ENCODE assay signal across 8 cellular contexts in the genomic region with DNA sequence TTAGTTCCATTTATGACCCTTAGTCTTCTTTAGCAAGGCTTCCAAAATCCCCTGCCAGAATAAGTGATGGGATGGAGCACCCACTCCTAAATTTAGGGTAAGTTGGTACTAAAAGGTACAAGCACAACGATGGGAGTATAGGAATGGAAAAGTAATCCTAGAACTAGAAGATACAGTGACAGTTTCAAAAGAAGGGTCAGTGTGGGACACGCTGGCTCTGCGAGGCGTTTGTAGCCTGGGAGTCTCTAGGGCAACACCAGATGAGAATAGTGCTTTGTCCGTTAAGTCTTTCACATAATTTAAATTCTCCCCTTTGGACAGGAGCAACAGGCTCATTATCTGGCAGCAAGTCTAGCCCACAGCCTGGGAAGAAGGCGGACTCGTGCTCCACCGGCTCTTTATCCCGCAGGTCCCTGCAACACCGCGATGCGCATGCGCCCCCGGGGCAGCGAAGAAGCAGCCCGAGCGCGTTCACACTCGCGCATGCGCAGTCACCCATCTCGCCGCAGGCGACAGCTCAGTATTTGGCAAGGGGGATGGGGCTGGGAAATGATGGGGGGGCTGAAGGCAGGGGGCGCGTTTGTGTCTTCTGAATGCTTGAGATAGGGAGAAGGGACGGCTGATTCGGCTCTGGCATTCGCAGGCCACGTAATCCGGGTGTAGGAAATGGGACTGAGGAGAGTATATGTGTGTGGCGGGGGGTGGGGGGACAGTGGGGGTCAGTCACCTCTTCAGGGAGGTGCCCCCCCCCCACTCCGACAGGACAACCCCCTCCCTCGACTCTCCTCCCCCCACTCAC. TPM values are rescaled to one million over a fixed set of nuclear protein-coding genes. Genes with fewer than 3 reads are reported as not detected.
A peak's percentile ranks its signal among the peaks of the same experiment; 100 is the strongest.
DNase-seq lines count a peak whose midpoint lies in the region; ATAC-seq and TF ChIP-seq lines count a peak whose summit lies in the region.

No MANE protein-coding gene starts in this region.

- peaks cover 13 to 60% of the 10 kb centered on the region in 2 donors for H3K4me1 ChIP-seq in left lung

- peaks cover 65% of the 10 kb centered on the region for H3K4me1 Mint-ChIP-seq in dendritic cell treated with granulocyte-macrophage colony-stimulating factor and Interleukin-4, amounts not matched to agents 40 ng/mL and 50 ng/mL, for 4 days (ENCODE audit: low read depth)

- DNase-seq in AG08395 (ENCODE audit: low spot score) (peak; percentile 99), NCI-H526 treated with DMSO at 0.1 percent for 48 hours (lab: John Stamatoyannopoulos, UW) (peak; percentile 87), left lung (peak; percentile 97 to 99)
- DNase-seq in activated CD4-positive, alpha-beta T cell treated with anti-CD3 and anti-CD28 coated beads, Interleukin-2, amount 50 U/mL, for 1 hour: peak; percentile 95
- DNase-seq in stimulated activated CD4-positive, alpha-beta T cell treated with anti-CD3 and anti-CD28 coated beads, Interleukin-2, amount 100 ng/mL, for 24 hours: peak; percentile 98

- intact Hi-C loops in dendritic cell treated with granulocyte-macrophage colony-stimulating factor and Interleukin-4, amounts not matched to agents 40 ng/mL and 50 ng/mL, for 4 days (cut with micrococcal nuclease): no loop called here
- intact Hi-C loops in left lung (cut with DNase I): no loop called here

- H3K27ac Mint-ChIP-seq in dendritic cell treated with granulocyte-macrophage colony-stimulating factor and Interleukin-4, amounts not matched to agents 40 ng/mL and 50 ng/mL, for 4 days: peak overlapping the region; percentile 96

- peaks cover 41% of the 10 kb centered on the region for H3K36me3 Mint-ChIP-seq in dendritic cell treated with granulocyte-macrophage colony-stimulating factor and Interleukin-4, amounts not matched to agents 40 ng/mL and 50 ng/mL, for 4 days (ENCODE audit: low read depth)

- H3K4me3 ChIP-seq in left lung: peak overlapping the region; percentile 58 to 69

- peaks cover 0 to 10% of the 10 kb centered on the region in 2 donors for H3K36me3 ChIP-seq in left lung

- no peaks in the 10 kb centered on the region for H3K9me3 ChIP-seq in left lung

- no peaks in the 10 kb centered on the region for H3K27me3 ChIP-seq in left lung

- ATAC-seq in GM19023 (IDR thresholded peaks at IDR 0.05; ENCODE audit: unreplicated experiment) (peak; percentile 55), HG03469 (IDR thresholded peaks at IDR 0.05; ENCODE audit: unreplicated experiment) (peak; percentile 36), left lung (peak; percentile 83)

- no peak for TF ChIP-seq CTCF in left lung (IDR thresholded peaks at IDR 0.05)

- no peaks in the 10 kb centered on the region for H3K27me3 Mint-ChIP-seq in dendritic cell treated with granulocyte-macrophage colony-stimulating factor and Interleukin-4, amounts not matched to agents 40 ng/mL and 50 ng/mL, for 4 days

- H3K27ac ChIP-seq in left lung: peak overlapping the region; percentile 97 to 98

- peak overlapping the region; percentile 86 for H3K4me3 Mint-ChIP-seq in dendritic cell treated with granulocyte-macrophage colony-stimulating factor and Interleukin-4, amounts not matched to agents 40 ng/mL and 50 ng/mL, for 4 days

- H3K9me3 Mint-ChIP-seq in dendritic cell treated with granulocyte-macrophage colony-stimulating factor and Interleukin-4, amounts not matched to agents 40 ng/mL and 50 ng/mL, for 4 days: no peaks in the 10 kb centered on the region

RNA-seq across cellular contexts. Expression of gene SPOP, which starts 0.6 kb away (rescaled TPM):
- total RNA-seq in left lung: 10 to 100 TPM; 79.5 to 89.6 TPM

RNA-seq across cellular contexts. Expression of gene SLC35B1, which starts 30.4 kb away (rescaled TPM):
- 10 to 100 TPM; 48.8 to 74.9 TPM for total RNA-seq in left lung

Comparison
In these comparisons a context has a peak if more than half of its experiments do, and no peak if none do; other contexts are left out.
1. Peak in every context shown above with its lines: DNase-seq, ATAC-seq, H3K4me3 ChIP-seq and H3K27ac ChIP-seq.